ENCODE assay signal across 12 cellular contexts in genomic region chr20:15564981-15565380, GRCh38.
DNase-seq lines count a peak whose midpoint lies in the region; ATAC-seq and TF ChIP-seq lines count a peak whose summit lies in the region.
"Had no signal": no experiment of that assay in that cellular context is flagged by ENCODE, and none has a peak within 500 bp of the region (broad histone marks: within the 10 kb centered on the region; RNA-seq: fewer than 3 reads in every experiment).

No MANE protein-coding gene starts in this region.

- peak overlapping the region; percentile 21; the same call in 1 of the 2 replicates for H3K27ac Mint-ChIP-seq in GM23338
- H3K27ac Mint-ChIP-seq in neural progenitor cell = no peak overlapping the region
- H3K27ac Mint-ChIP-seq: T-cell had no signal

- H3K27me3 ChIP-seq in GM23338 (ENCODE audit: insufficient read depth) (no peaks in the 10 kb centered on the region), neural progenitor cell (no peaks in the 10 kb centered on the region), brain microvascular endothelial cell (replicated peaks) (no peaks in the 10 kb centered on the region)

- H3F3A ChIP-seq in GM23338 (replicated peaks; ENCODE audit: low read depth) (no peaks in the 10 kb centered on the region), neural progenitor cell (ENCODE audit: low read depth) (peaks cover 10% of the 10 kb centered on the region)

- H3K36me3 ChIP-seq in GM23338 (ENCODE audit: insufficient read depth) (no peaks in the 10 kb centered on the region), neural progenitor cell (no peaks in the 10 kb centered on the region), brain microvascular endothelial cell (replicated peaks) (no peaks in the 10 kb centered on the region)

- H3K4me1 Mint-ChIP-seq in GM23338 = peaks cover 39% of the 10 kb centered on the region
- H3K4me1 Mint-ChIP-seq in neural progenitor cell = peaks cover 25% of the 10 kb centered on the region
- H3K4me1 Mint-ChIP-seq: T-cell had no signal

- TF ChIP-seq CTCF in GM23338 (conservative IDR thresholded peaks at IDR 0.05; ENCODE audit: low read depth in 2 of 2) (no peak), neural progenitor cell (IDR thresholded peaks at IDR 0.05) (no peak), brain microvascular endothelial cell (IDR thresholded peaks at IDR 0.05; ENCODE audit: low read depth, low read length, missing control alignments) (no peak)

- H3K9me3 Mint-ChIP-seq in GM23338 (no peaks in the 10 kb centered on the region; the same call in 2 of the 3 replicates), neural progenitor cell (peaks cover 2% of the 10 kb centered on the region)

- H2AFZ ChIP-seq in GM23338 (no peak overlapping the region), neural progenitor cell (replicated peaks) (peak overlapping the region; percentile 18)
- H2AFZ ChIP-seq: parathyroid adenoma had no signal

- no peak overlapping the region for H3K4me2 ChIP-seq in GM23338
- H3K4me2 ChIP-seq in neural progenitor cell = no peak overlapping the region

- peaks cover under 1% of the 10 kb centered on the region; the same call in 1 of the 2 replicates for H3K9me2 ChIP-seq in GM23338 (ENCODE audit: insufficient read depth)

- H3K4me3 Mint-ChIP-seq in GM23338 = no peak overlapping the region
- no peak overlapping the region for H3K4me3 Mint-ChIP-seq in neural progenitor cell
- H3K4me3 Mint-ChIP-seq: T-cell had no signal

- peaks cover 26% of the 10 kb centered on the region for H3K4me1 ChIP-seq in GM23338 (ENCODE audit: insufficient read depth)
- H3K4me1 ChIP-seq in neural progenitor cell = peaks cover 22% of the 10 kb centered on the region
- H3K4me1 ChIP-seq: parathyroid adenoma had no signal

- no peaks in the 10 kb centered on the region for H4K20me1 ChIP-seq in GM23338 (replicated peaks; ENCODE audit: insufficient read depth)
- H4K20me1 ChIP-seq in neural progenitor cell (ENCODE audit: low read depth) = no peaks in the 10 kb centered on the region

- H3K36me3 Mint-ChIP-seq in GM23338 (ENCODE audit: low read depth) (no peaks in the 10 kb centered on the region), neural progenitor cell (no peaks in the 10 kb centered on the region)
- H3K36me3 Mint-ChIP-seq: T-cell had no signal

- DNase-seq in GM23338 (ENCODE audit: low spot score) = no peak
- DNase-seq in neural progenitor cell (ENCODE audit: low spot score) = no peak
- DNase-seq in activated CD4-positive, alpha-beta T cell treated with anti-CD3 and anti-CD28 coated beads for 48 hours = no peak
- no peak for DNase-seq in LoVo (ENCODE audit: low spot score)
- no peak for DNase-seq in brain microvascular endothelial cell
- DNase-seq: Calu3; head of caudate nucleus; stimulated activated CD4-positive, alpha-beta T cell treated with anti-CD3 and anti-CD28 coated beads, Interleukin-4, amount 100 ng/mL, for 1 hour; T-cell had no signal

- no peaks in the 10 kb centered on the region for H3K9me3 ChIP-seq in neural progenitor cell (ENCODE audit: low read depth)

- in situ Hi-C loops in brain microvascular endothelial cell (cut with HindIII; ENCODE audit: low pct_ligation_motif_present, low sequenced_read_pairs) = no loop called here

- H3K9ac ChIP-seq in neural progenitor cell = no peak overlapping the region
- H3K9ac ChIP-seq: parathyroid adenoma had no signal

- H3K27me3 Mint-ChIP-seq in GM23338 (ENCODE audit: insufficient read depth, low read depth, poor library complexity) = no peaks in the 10 kb centered on the region
- peaks cover 2% of the 10 kb centered on the region for H3K27me3 Mint-ChIP-seq in neural progenitor cell (ENCODE audit: insufficient read depth, low read depth)
- H3K27me3 Mint-ChIP-seq: T-cell had no signal

- no peak overlapping the region for H3K4me3 ChIP-seq in GM23338
- H3K4me3 ChIP-seq in neural progenitor cell = no peak overlapping the region
- H3K4me3 ChIP-seq in brain microvascular endothelial cell (ENCODE audit: low read depth, low read length) = no peak overlapping the region

- no peaks in the 10 kb centered on the region for H3K79me2 ChIP-seq in GM23338 (replicated peaks; ENCODE audit: insufficient read depth)
- H3K79me2 ChIP-seq in neural progenitor cell (ENCODE audit: low read depth) = no peaks in the 10 kb centered on the region
- H3K79me2 ChIP-seq: parathyroid adenoma had no signal

- no peak overlapping the region for H3K27ac ChIP-seq in GM23338 (ENCODE audit: low read depth)
- no peak overlapping the region for H3K27ac ChIP-seq in neural progenitor cell
- no peak overlapping the region for H3K27ac ChIP-seq in brain microvascular endothelial cell
- H3K27ac ChIP-seq: parathyroid adenoma had no signal

- peak; percentile 80 for ATAC-seq in GM18909 (IDR thresholded peaks at IDR 0.05; ENCODE audit: poor library complexity, unreplicated experiment)
- ATAC-seq in GM23338 = no peak
- peak; percentile 82 for ATAC-seq in HG03280 (IDR thresholded peaks at IDR 0.05; ENCODE audit: unreplicated experiment)
- ATAC-seq: T-cell had no signal

TF ChIP-seq in GM23338, 12 proteins besides CTCF, POLR2A, EP300 and RAD21 (continues in another document):
- TF ChIP-seq STAT1 (IDR thresholded peaks at IDR 0.05; ENCODE audit: unreplicated experiment) (no peak), POLR2AphosphoS5 (IDR thresholded peaks at IDR 0.05; ENCODE audit: low read depth) (no peak), REST (IDR thresholded peaks at IDR 0.05; ENCODE audit: unreplicated experiment) (no peak), EZH2 (IDR thresholded peaks at IDR 0.05; ENCODE audit: low read depth, unreplicated experiment) (no peak), ZNF114 (CRISPR knock-in tag; IDR thresholded peaks at IDR 0.05) (no peak), EZH2phosphoT487 (IDR thresholded peaks at IDR 0.05; ENCODE audit: unreplicated experiment) (no peak)
